10 cellular contexts compared by ENCODE assay signal in genomic region chr17:17703608-17703919, GRCh38.
"Had no signal": no experiment of that assay in that cellular context is flagged by ENCODE, and none has a peak within 500 bp of the region (broad histone marks: within the 10 kb centered on the region; RNA-seq: fewer than 3 reads in every experiment).

No MANE protein-coding gene starts in this region.

- H3K27ac ChIP-seq: parathyroid adenoma, thoracic aorta had no signal

- H3K9me3 ChIP-seq: thoracic aorta had no signal

- DNase-seq: activated CD4-positive, alpha-beta T cell treated with anti-CD3 and anti-CD28 coated beads, Interleukin-2, amount 10 ng/mL, durations not matched to agents 7 days and 5 days; activated CD8-positive, alpha-beta memory T cell treated with anti-CD3 and anti-CD28 coated beads for 24 hours; activated naive CD4-positive, alpha-beta T cell treated with Interleukin-2 at 50 U/mL for 16 hours; hypothalamus; kidney glomerular epithelial cell had no signal

- H3K4me3 ChIP-seq: thoracic aorta had no signal

- H3K4me3 Mint-ChIP-seq: activated CD4-positive, alpha-beta T cell treated with anti-CD3 and anti-CD28 coated beads, Interleukin-2, amount 10 ng/mL, durations not matched to agents 7 days and 5 days; activated T-helper 1 cell treated with anti-CD3 and anti-CD28 coated beads, Interleukin-12 subunit alpha, Interleukin-12 subunit beta, Interleukin-2, Interleukin-4 antibody, amounts not matched to agents 30 ng/mL and 10 ng/mL and 1 ng/mL, durations not matched to agents 14 hours and 24 hours and 36 hours; stimulated activated effector memory CD8-positive, alpha-beta T cell treated with anti-CD3 and anti-CD28 coated beads, Interleukin-12 subunit alpha, Interleukin-12 subunit beta, amount 100 ng/mL, for 72 hours had no signal

- H3K36me3 ChIP-seq: thoracic aorta had no signal

- H3K27me3 Mint-ChIP-seq: activated CD4-positive, alpha-beta T cell treated with anti-CD3 and anti-CD28 coated beads, Interleukin-2, amount 10 ng/mL, durations not matched to agents 7 days and 5 days had no signal

- ATAC-seq: esophagus mucosa; stimulated activated effector memory CD8-positive, alpha-beta T cell treated with anti-CD3 and anti-CD28 coated beads, Interleukin-12 subunit alpha, Interleukin-12 subunit beta, amount 100 ng/mL, for 72 hours had no signal

- H3K9ac ChIP-seq: parathyroid adenoma had no signal

- H3K27ac Mint-ChIP-seq: activated CD4-positive, alpha-beta T cell treated with anti-CD3 and anti-CD28 coated beads, Interleukin-2, amount 10 ng/mL, durations not matched to agents 7 days and 5 days; activated T-helper 1 cell treated with anti-CD3 and anti-CD28 coated beads, Interleukin-12 subunit alpha, Interleukin-12 subunit beta, Interleukin-2, Interleukin-4 antibody, amounts not matched to agents 30 ng/mL and 10 ng/mL and 1 ng/mL, durations not matched to agents 14 hours and 24 hours and 36 hours; stimulated activated effector memory CD8-positive, alpha-beta T cell treated with anti-CD3 and anti-CD28 coated beads, Interleukin-12 subunit alpha, Interleukin-12 subunit beta, amount 100 ng/mL, for 72 hours had no signal

- H3K9me3 Mint-ChIP-seq: activated CD4-positive, alpha-beta T cell treated with anti-CD3 and anti-CD28 coated beads, Interleukin-2, amount 10 ng/mL, durations not matched to agents 7 days and 5 days; activated T-helper 1 cell treated with anti-CD3 and anti-CD28 coated beads, Interleukin-12 subunit alpha, Interleukin-12 subunit beta, Interleukin-2, Interleukin-4 antibody, amounts not matched to agents 30 ng/mL and 10 ng/mL and 1 ng/mL, durations not matched to agents 14 hours and 24 hours and 36 hours; stimulated activated effector memory CD8-positive, alpha-beta T cell treated with anti-CD3 and anti-CD28 coated beads, Interleukin-12 subunit alpha, Interleukin-12 subunit beta, amount 100 ng/mL, for 72 hours had no signal

- H2AFZ ChIP-seq: parathyroid adenoma had no signal
